In the genomic region with DNA sequence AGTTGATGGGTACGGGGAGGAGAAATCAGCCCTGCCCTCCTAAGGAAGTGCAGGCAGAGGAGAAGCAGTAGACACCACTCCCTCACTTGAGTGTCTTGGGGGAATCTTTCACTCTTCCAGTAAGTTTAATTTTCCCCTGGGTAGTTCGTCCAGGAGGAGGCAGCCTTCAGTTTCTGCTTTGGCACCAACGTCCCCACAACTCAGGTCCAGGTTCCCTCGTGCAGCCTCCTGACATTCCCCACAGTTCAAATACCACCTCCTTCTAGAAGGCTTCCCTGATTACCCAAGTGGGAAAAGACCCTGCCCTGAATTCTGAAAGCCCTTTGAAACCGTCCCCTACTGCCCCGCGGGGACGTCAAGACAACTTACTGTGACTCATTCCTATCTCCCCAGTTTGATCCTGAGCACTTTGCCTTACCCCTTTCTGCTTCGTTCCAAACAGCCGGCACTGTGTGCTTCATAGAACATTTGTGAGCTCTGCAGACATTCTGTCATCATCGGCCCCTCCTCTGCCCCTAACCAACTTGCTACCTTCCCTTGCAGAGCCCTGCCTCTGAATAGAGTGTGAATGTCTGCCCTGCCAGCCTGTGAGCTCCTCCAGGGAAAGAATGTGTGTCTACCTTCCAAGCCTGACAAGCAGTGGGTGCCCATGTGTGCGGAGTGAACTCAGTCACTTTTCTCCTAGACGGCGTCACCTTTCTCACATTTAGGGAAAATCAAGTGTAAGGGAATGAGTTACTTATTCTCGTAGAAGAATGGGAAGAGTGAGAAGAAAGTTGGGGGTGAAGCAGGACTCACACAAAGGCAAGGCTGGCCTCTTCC, we compare ENCODE assay signal across 11 cellular contexts. TPM values are rescaled to one million over a fixed set of nuclear protein-coding genes. Genes with fewer than 3 reads are reported as not detected.
A peak's percentile ranks its signal among the peaks of the same experiment; 100 is the strongest.
DNase-seq lines count a peak whose midpoint lies in the region; FAIRE-seq and TF ChIP-seq lines count a peak whose summit lies in the region.
"Had no signal": no experiment of that assay in that cellular context is flagged by ENCODE, and none has a peak within 500 bp of the region (broad histone marks: within the 10 kb centered on the region; RNA-seq: fewer than 3 reads in every experiment).

No MANE protein-coding gene starts in this region.

- no peak overlapping the region for H3K27ac Mint-ChIP-seq in activated CD4-positive, alpha-beta T cell treated with anti-CD3 and anti-CD28 coated beads, Interleukin-2, amount 10 ng/mL, durations not matched to agents 24 days and 14 days

- peak; percentile 69 to 71 for TF ChIP-seq RAD21 in H1 (IDR thresholded peaks at IDR 0.05 in 1 of 2, conservative IDR thresholded peaks at IDR 0.05 in 1 of 2; ENCODE audit: low read depth in 2 of 2, low read length in 2 of 2)

- 0 out of 2 replicates have a peak overlapping the region, but pooled peaks have one; percentile 7 for H2BK12ac ChIP-seq in H1 (ENCODE audit: low read depth, low read length)

- H3K9me3 ChIP-seq in OCI-LY1 (ENCODE audit: low read length) (no peaks in the 10 kb centered on the region), H1 (ENCODE audit: insufficient read depth in 2 of 2, low read depth in 1 of 2, low read length in 1 of 2) (no peaks in the 10 kb centered on the region), small intestine (ENCODE audit: control insufficient read depth, low read depth) (no peaks in the 10 kb centered on the region)
- H3K9me3 ChIP-seq: upper lobe of left lung had no signal

- no peaks in the 10 kb centered on the region for H3K79me1 ChIP-seq in H1 (ENCODE audit: low read depth, low read length)

- peak overlapping the region; percentile 4 for H3K4me3 Mint-ChIP-seq in activated CD4-positive, alpha-beta T cell treated with anti-CD3 and anti-CD28 coated beads, Interleukin-2, amount 10 ng/mL, durations not matched to agents 24 days and 14 days

- H4K91ac ChIP-seq in H1 (replicated peaks; ENCODE audit: insufficient read length, low read length), result no peak overlapping the region

- CTCF ChIA-PET in H1 (lab: Charles Lee; ENCODE audit: partially characterized antibody), result interaction anchor here (0.6 to 5.7 kb wide), 28 partner anchors 9 to 536 kb away, joined by 3 to 99 read pairs (median 5); partner anchors contain the start of gene BMF

- H3K79me2 ChIP-seq in OCI-LY1 (ENCODE audit: insufficient read depth, low read length), result no peaks in the 10 kb centered on the region
- H3K79me2 ChIP-seq in H1 (ENCODE audit: control insufficient read depth in 1 of 2, insufficient read depth in 2 of 2, low read length in 2 of 2), result no peaks in the 10 kb centered on the region

- peak overlapping the region; percentile 96 for H3K27ac ChIP-seq in OCI-LY1 (ENCODE audit: low read depth, low read length, poor library complexity, severe bottlenecking)
- no peak overlapping the region for H3K27ac ChIP-seq in H1 (ENCODE audit: low read depth, low read length)
- peak overlapping the region; percentile 40 to 62 for H3K27ac ChIP-seq in small intestine (ENCODE audit: low read depth in 1 of 2, low read length in 1 of 2)

- no peak overlapping the region for H2BK120ac ChIP-seq in H1 (replicated peaks; ENCODE audit: low read depth, low read length)

- no peaks in the 10 kb centered on the region for H3K9me2 ChIP-seq in OCI-LY1 (ENCODE audit: low read depth, low read length)

- no peaks in the 10 kb centered on the region for H3K27me3 Mint-ChIP-seq in activated CD4-positive, alpha-beta T cell treated with anti-CD3 and anti-CD28 coated beads, Interleukin-2, amount 10 ng/mL, durations not matched to agents 24 days and 14 days

- no peak overlapping the region for H3K18ac ChIP-seq in H1 (ENCODE audit: extremely low read depth, low read length)

- TF ChIP-seq POLR2A in H1 (IDR thresholded peaks at IDR 0.05; ENCODE audit: control extremely low read depth in 1 of 2, low read depth in 2 of 2, low read length in 2 of 2), result no peak

- H3K23me2 ChIP-seq in H1 (ENCODE audit: low read depth, low read length), result peaks cover 6% of the 10 kb centered on the region; the same call in 1 of the 2 replicates

- intact Hi-C loops in activated CD4-positive, alpha-beta T cell treated with anti-CD3 and anti-CD28 coated beads, Interleukin-2, amount 10 ng/mL, durations not matched to agents 24 days and 14 days (cut with micrococcal nuclease), result no loop called here

- FAIRE-seq in H1 (lab: Jason Lieb, UNC), result no peak
- no peak for FAIRE-seq in small intestine (lab: Jason Lieb, UNC)
- no peak for FAIRE-seq in RCC 7860 (lab: Jason Lieb, UNC)

- no peak overlapping the region; the same call in 1 of the 2 replicates for H2AK5ac ChIP-seq in H1 (ENCODE audit: low read depth, low read length)

- H3K36me3 ChIP-seq in OCI-LY1 (ENCODE audit: insufficient read depth, low read length), result no peaks in the 10 kb centered on the region
- H3K36me3 ChIP-seq in H1 (ENCODE audit: control insufficient read depth in 2 of 4, insufficient read depth in 4 of 4, low read length in 3 of 4), result no peaks in the 10 kb centered on the region
- H3K36me3 ChIP-seq in small intestine (ENCODE audit: control insufficient read depth in 2 of 2, insufficient read depth in 2 of 2, low read length in 2 of 2), result no peaks in the 10 kb centered on the region
- H3K36me3 ChIP-seq: upper lobe of left lung had no signal

- WGBS in H1 (ENCODE audit: extremely low coverage in 1 of 2, insufficient coverage in 1 of 2, insufficient read length in 1 of 2, insufficient replicate concordance in 2 of 2, low coverage in 1 of 2, low lambda C conversion rate in 2 of 2, missing lambda C conversion rate in 1 of 2), 2 experiments, result 72% methylated on average over 15 of the region's 15 CpGs; no CpG with 5 or more reads in 1 of the 2 experiments
- 74 to 83% (median 78%) methylated on average over 15 of the region's 15 CpGs for WGBS in small intestine, 3 donors

- H3K4me3 ChIP-seq in OCI-LY1 (ENCODE audit: low read depth, low read length, poor library complexity, severe bottlenecking) (peak overlapping the region; percentile 18), H1 (ENCODE audit: extremely low read depth in 1 of 4, insufficient read depth in 2 of 4, low read depth in 3 of 4, low read length in 4 of 4) (no peak overlapping the region), small intestine (ENCODE audit: low read depth in 1 of 2, low read length in 2 of 2) (no peak overlapping the region)
- H3K4me3 ChIP-seq: upper lobe of left lung had no signal

- no peak overlapping the region for H2BK15ac ChIP-seq in H1 (ENCODE audit: low read length)

- TF ChIP-seq EP300 in H1 (IDR thresholded peaks at IDR 0.05; ENCODE audit: borderline replicate concordance in 1 of 2, low read depth in 2 of 2, low read length in 2 of 2), result no peak

- peaks cover 18% of the 10 kb centered on the region; the same call in 1 of the 2 replicates for H3F3A ChIP-seq in OCI-LY1 (ENCODE audit: insufficient read depth, low read length)

- no peak overlapping the region for H2BK20ac ChIP-seq in H1 (ENCODE audit: low read length)

- H4K20me1 ChIP-seq in OCI-LY1 (ENCODE audit: insufficient read depth, low read length), result no peaks in the 10 kb centered on the region
- peaks cover 0 to 4% of the 10 kb centered on the region in 2 experiments for H4K20me1 ChIP-seq in H1 (replicated peaks in 1 of 2; ENCODE audit: control insufficient read depth in 1 of 2, insufficient read depth in 2 of 2, low read length in 2 of 2)

- peak; percentile 31; the same call in 1 of the 2 replicates for TF ChIP-seq CTCF in OCI-LY1 (IDR thresholded peaks at IDR 0.05; ENCODE audit: low read length)
- peak; percentile 42 to 62 (median 50) for TF ChIP-seq CTCF in H1 (IDR thresholded peaks at IDR 0.05; ENCODE audit: control extremely low read depth in 1 of 3, insufficient read depth in 1 of 3, low read depth in 1 of 3, low read length in 3 of 3)

- H3K4ac ChIP-seq in H1 (replicated peaks; ENCODE audit: insufficient read length, low read depth, low read length), result no peak overlapping the region

- H3K27me3 ChIP-seq in OCI-LY1 (ENCODE audit: insufficient read depth, low read length) (no peaks in the 10 kb centered on the region), H1 (replicated peaks in 1 of 4; ENCODE audit: control insufficient read depth in 3 of 4, extremely low read depth in 1 of 4, insufficient read depth in 3 of 4, low read length in 3 of 4) (no peaks in the 10 kb centered on the region), small intestine (ENCODE audit: control insufficient read depth in 2 of 2, insufficient read depth in 2 of 2, low read length in 2 of 2) (no peaks in the 10 kb centered on the region)
- H3K27me3 ChIP-seq: upper lobe of left lung had no signal

- no peak overlapping the region for H2BK5ac ChIP-seq in H1 (ENCODE audit: low read depth, low read length)

- no peak overlapping the region for H4K8ac ChIP-seq in H1 (ENCODE audit: extremely low read depth, insufficient read depth, low read length)

- no peak overlapping the region for H2AFZ ChIP-seq in OCI-LY1 (ENCODE audit: low read length)
- H2AFZ ChIP-seq in H1 (ENCODE audit: low read length), result no peak overlapping the region

- H3K56ac ChIP-seq in H1 (replicated peaks; ENCODE audit: insufficient read length, low read depth, low read length), result no peak overlapping the region

- no peak overlapping the region for H4K5ac ChIP-seq in H1 (ENCODE audit: insufficient read length, low read depth, low read length)

- no peak overlapping the region for H3K14ac ChIP-seq in H1 (ENCODE audit: insufficient read length)

- peaks cover 64% of the 10 kb centered on the region for H3K4me1 Mint-ChIP-seq in activated CD4-positive, alpha-beta T cell treated with anti-CD3 and anti-CD28 coated beads, Interleukin-2, amount 10 ng/mL, durations not matched to agents 24 days and 14 days

- DNase-seq in activated CD4-positive, alpha-beta T cell treated with anti-CD3 and anti-CD28 coated beads, Interleukin-2, amount 10 ng/mL, durations not matched to agents 24 days and 14 days, result no peak
- DNase-seq in activated CD4-positive, alpha-beta T cell treated with anti-CD3 and anti-CD28 coated beads for 48 hours, result no peak
- no peak for DNase-seq in H1 (ENCODE audit: low read depth in 1 of 2, low spot score in 2 of 2)
- no peak for DNase-seq in small intestine
- DNase-seq in RCC 7860 (ENCODE audit: low spot score), result no peak
- DNase-seq in NCI-H748 (lab: John Stamatoyannopoulos, UW; ENCODE audit: unreplicated experiment), result no peak
- DNase-seq in A172 (ENCODE audit: low spot score), result no peak
- DNase-seq: activated naive CD4-positive, alpha-beta T cell; effector CD8-positive, alpha-beta T cell; upper lobe of left lung had no signal

- peaks cover 7% of the 10 kb centered on the region for H3K36me3 Mint-ChIP-seq in activated CD4-positive, alpha-beta T cell treated with anti-CD3 and anti-CD28 coated beads, Interleukin-2, amount 10 ng/mL, durations not matched to agents 24 days and 14 days (ENCODE audit: low read depth)

- H3K9ac ChIP-seq in OCI-LY1 (ENCODE audit: low read length), result peak overlapping the region; percentile 73
- no peak overlapping the region for H3K9ac ChIP-seq in H1 (replicated peaks in 1 of 4; ENCODE audit: extremely low read depth in 1 of 4, low read depth in 3 of 4, low read length in 3 of 4)

- H3K9me3 Mint-ChIP-seq in activated CD4-positive, alpha-beta T cell treated with anti-CD3 and anti-CD28 coated beads, Interleukin-2, amount 10 ng/mL, durations not matched to agents 24 days and 14 days, result peaks cover 4% of the 10 kb centered on the region

- POLR2A ChIA-PET in H1 (lab: Charles Lee; ENCODE audit: partially characterized antibody), result interaction anchor here (1.0 to 2.5 kb wide), 8 partner anchors 11 to 232 kb away, joined by 3 to 10 read pairs (median 5); partner anchors contain the start of genes BMF and BUB1B

- H3K4me1 ChIP-seq in OCI-LY1 (ENCODE audit: insufficient read depth, low read length, severe bottlenecking) (peaks cover 80% of the 10 kb centered on the region), H1 (replicated peaks in 1 of 4; ENCODE audit: control insufficient read depth in 3 of 4, insufficient read depth in 4 of 4, low read length in 3 of 4) (peaks cover 3 to 13% (median 5%) of the 10 kb centered on the region in 4 experiments), small intestine (ENCODE audit: control insufficient read depth in 2 of 2, insufficient read depth in 1 of 2, low read depth in 1 of 2, low read length in 1 of 2) (peaks cover 14 to 18% of the 10 kb centered on the region in 2 donors)

- no peak overlapping the region for H3K23ac ChIP-seq in H1 (ENCODE audit: insufficient read length)

- peak overlapping the region; percentile 55 for H3K4me2 ChIP-seq in OCI-LY1 (ENCODE audit: low read length)
- no peak overlapping the region for H3K4me2 ChIP-seq in H1 (ENCODE audit: insufficient read depth in 1 of 2, low read depth in 2 of 2, low read length in 2 of 2)

RNA-seq across cellular contexts. Expression of gene SRP14, which starts 14.5 kb away (rescaled TPM):
- 153 and 155 TPM in 2 replicates for total RNA-seq in activated CD4-positive, alpha-beta T cell treated with anti-CD3 and anti-CD28 coated beads, Interleukin-2, amount 10 ng/mL, durations not matched to agents 24 days and 14 days
- total RNA-seq in H1 (2021; fragmentation: NEBNext Ultra II Directional; extraction: Animal tissue kit (Norgen Biotek cat#: 25700)), result 180 and 186 TPM in 2 replicates
- polyA plus RNA-seq in H1 (2011; rRNA removed), result 121 and 223 TPM in 2 replicates
- polyA plus RNA-seq in H1 (2011; cell fraction: cytosol; rRNA removed), result 315 TPM
- 77.6 TPM for polyA plus RNA-seq in H1 (2011; cell fraction: nucleus; rRNA removed)
- 220 to 294 TPM (median 265 TPM) in 4 replicates for polyA plus RNA-seq in H1 (2012, experiment 1 of 2)
- 56.5 TPM for polyA plus RNA-seq in H1 (2012, experiment 2 of 2)
- 426 TPM for polyA plus RNA-seq in H1 (2013, experiment 1 of 2)
- 449 TPM for polyA plus RNA-seq in H1 (2013, experiment 2 of 2)
- 60.9 and 61.3 TPM in 2 replicates for polyA minus RNA-seq in H1 (2011; rRNA and poly(A)+ RNA removed)
- polyA minus RNA-seq in H1 (2011; cell fraction: cytosol; rRNA and poly(A)+ RNA removed), result 75.2 TPM
- polyA minus RNA-seq in H1 (2011; cell fraction: nucleus; rRNA and poly(A)+ RNA removed), result 50.3 TPM
- 100 to 1,000 TPM; 282 to 329 (median 318) TPM for polyA plus RNA-seq in small intestine
- total RNA-seq in A172 (2014; rRNA removed; shearing (Covaris generic)), result 337 and 421 TPM in 2 replicates

RNA-seq across cellular contexts. Expression of gene BMF, which starts 55.2 kb away (rescaled TPM):
- 8.4 and 9.1 TPM in 2 replicates for total RNA-seq in activated CD4-positive, alpha-beta T cell treated with anti-CD3 and anti-CD28 coated beads, Interleukin-2, amount 10 ng/mL, durations not matched to agents 24 days and 14 days
- total RNA-seq in H1 (2021; fragmentation: NEBNext Ultra II Directional; extraction: Animal tissue kit (Norgen Biotek cat#: 25700)), result 24.2 and 30.9 TPM in 2 replicates
- polyA plus RNA-seq in H1 (2011; rRNA removed) (21.2 and 29.0 TPM in 2 replicates), small intestine (10 to 100 TPM in 2 of 3 donors, 1 to 10 TPM in 1; 4.4 to 19.2 (median 15.2) TPM)
- polyA plus RNA-seq in H1 (2011; cell fraction: cytosol; rRNA removed), result 23.4 TPM
- polyA plus RNA-seq in H1 (2011; cell fraction: nucleus; rRNA removed), result 28.4 TPM
- 20.6 to 25.4 TPM (median 23.4 TPM) in 4 replicates for polyA plus RNA-seq in H1 (2012, experiment 1 of 2)
- polyA plus RNA-seq in H1 (2012, experiment 2 of 2), result 20.0 TPM
- polyA plus RNA-seq in H1 (2013, experiment 1 of 2), result 9.5 TPM
- polyA plus RNA-seq in H1 (2013, experiment 2 of 2), result 9.4 TPM
- 36.9 and 38.5 TPM in 2 replicates for polyA minus RNA-seq in H1 (2011; rRNA and poly(A)+ RNA removed)
- polyA minus RNA-seq in H1 (2011; cell fraction: cytosol; rRNA and poly(A)+ RNA removed), result 23.9 TPM
- polyA minus RNA-seq in H1 (2011; cell fraction: nucleus; rRNA and poly(A)+ RNA removed), result 28.7 TPM
- 0.83 and 1.8 TPM in 2 replicates for total RNA-seq in A172 (2014; rRNA removed; shearing (Covaris generic))
